ENCODE assay signal across 1 cellular context in genomic region chr7:17661982-17662585, GRCh38.
TF ChIP-seq lines count a peak whose summit lies in the region.

No MANE protein-coding gene starts in this region.

TF ChIP-seq in HEK293, 187 proteins besides CTCF, POLR2A, EP300 and RAD21 (continued from another document):
- no peak for TF ChIP-seq ZBTB49 (tag by site-specific recombination; IDR thresholded peaks at IDR 0.05; ENCODE audit: low read depth)
TF ChIP-seq in HEK293: peak in this region for 3.
